ENCODE assay signal across 10 cellular contexts in genomic region chr2:127638361-127639110, GRCh38. TPM values are rescaled to one million over a fixed set of nuclear protein-coding genes. Genes with fewer than 3 reads are reported as not detected.
DNase-seq lines count a peak whose midpoint lies in the region; ATAC-seq, FAIRE-seq and TF ChIP-seq lines count a peak whose summit lies in the region.
"Had no signal": no experiment of that assay in that cellular context is flagged by ENCODE, and none has a peak within 500 bp of the region (broad histone marks: within the 10 kb centered on the region; RNA-seq: fewer than 3 reads in every experiment).

No MANE protein-coding gene starts in this region.

- WGBS in HepG2 (ENCODE audit: low lambda C conversion rate), result 37% methylated on average over 16 of the region's 23 CpGs
- WGBS in tibial nerve, 2 donors, result 55 to 65% methylated on average over 21 to 23 of the region's 23 CpGs
- 70 to 71% methylated on average over 23 of the region's 23 CpGs for WGBS in aorta, 2 donors

- H3K36me3 ChIP-seq in HepG2 (replicated peaks in 1 of 2; ENCODE audit: control insufficient read depth in 1 of 2, insufficient read depth in 2 of 2, low read length in 2 of 2) (no peaks in the 10 kb centered on the region), tibial nerve (peaks cover 0 to 23% (median 0%) of the 10 kb centered on the region in 3 donors), aorta (ENCODE audit: control insufficient read depth in 1 of 2, insufficient read depth in 2 of 2, low read length in 1 of 2) (no peaks in the 10 kb centered on the region)

- no peak for TF ChIP-seq EP300 in HepG2 (IDR thresholded peaks at IDR 0.05; ENCODE audit: low read depth in 2 of 2, low read length in 2 of 2)
- no peak for TF ChIP-seq EP300 in HepG2 (CRISPR knock-in tag; IDR thresholded peaks at IDR 0.05; ENCODE audit: borderline replicate concordance)
- TF ChIP-seq EP300 in tibial nerve (IDR thresholded peaks at IDR 0.05), result no peak

- CTCF ChIA-PET in MCF 10A (lab: Yijun Ruan, JAX) (interaction anchor here (0.6 to 1.3 kb wide), 3 partner anchors 11 to 47 kb away, joined by 3 to 7 read pairs (median 3); no protein-coding TSS in a partner anchor), HepG2 (lab: Yijun Ruan, JAX; ENCODE audit: low intra/inter-chr PET ratio, low total read pairs) (no interaction called here)

- TF ChIP-seq POLR2A in HepG2 (IDR thresholded peaks at IDR 0.05; ENCODE audit: insufficient read depth in 1 of 2, low read depth in 2 of 2, low read length in 2 of 2) (no peak), tibial nerve (IDR thresholded peaks at IDR 0.05) (peak in 1 of 2 donors; percentile 1)

- in situ Hi-C loops in HepG2 (cut with HindIII; ENCODE audit: extremely low pct_ligation_motif_present, low pct_unique_long_range_greater_than_20kb), result no loop called here

- H3K4me1 ChIP-seq in HepG2 (ENCODE audit: insufficient read depth, low read length), result peaks cover 48% of the 10 kb centered on the region
- peaks cover 0 to 70% (median 43%) of the 10 kb centered on the region in 4 donors for H3K4me1 ChIP-seq in tibial nerve
- no peaks in the 10 kb centered on the region for H3K4me1 ChIP-seq in aorta (ENCODE audit: control insufficient read depth in 1 of 2, insufficient read depth in 2 of 2, low read length in 2 of 2)

- H3K4me1 Mint-ChIP-seq in activated CD4-positive, alpha-beta T cell treated with anti-CD3 and anti-CD28 coated beads, Interleukin-2, amount 10 ng/mL, durations not matched to agents 24 days and 14 days, result peaks cover 21% of the 10 kb centered on the region
- no peaks in the 10 kb centered on the region for H3K4me1 Mint-ChIP-seq in MCF 10A (ENCODE audit: insufficient read depth, unreplicated experiment)

- DNase-seq in activated CD4-positive, alpha-beta T cell treated with anti-CD3 and anti-CD28 coated beads, Interleukin-2, amount 10 ng/mL, durations not matched to agents 24 days and 14 days, result no peak
- no peak for DNase-seq in activated CD4-positive, alpha-beta T cell treated with anti-CD3 and anti-CD28 coated beads, Interleukin-2, amount 50 U/mL, for 4 hours
- DNase-seq in MCF 10A (ENCODE audit: unreplicated experiment) (peak; percentile 59), HepG2 (ENCODE audit: low spot score) (no peak), tibial nerve (ENCODE audit: low spot score in 2 of 2) (no peak), posterior vena cava (ENCODE audit: low spot score) (no peak), aorta (no peak), SK-N-DZ (ENCODE audit: low spot score) (no peak)
- DNase-seq: NCI-H524 treated with DMSO at 0.1 percent for 48 hours had no signal

- no peak overlapping the region for H2AFZ ChIP-seq in HepG2 (ENCODE audit: low read length)

- H3K9ac ChIP-seq in HepG2 (ENCODE audit: insufficient read depth, low read depth, low read length), result no peak overlapping the region

- peak overlapping the region; percentile 25; the same call in 1 of the 2 replicates for H3K4me2 ChIP-seq in HepG2 (ENCODE audit: low read depth, low read length)

- no peaks in the 10 kb centered on the region for H3K9me3 ChIP-seq in HepG2 (ENCODE audit: low read length)
- H3K9me3 ChIP-seq in tibial nerve, result no peaks in the 10 kb centered on the region
- no peaks in the 10 kb centered on the region for H3K9me3 ChIP-seq in aorta (ENCODE audit: control insufficient read depth, low read length)

- intact Hi-C loops in activated CD4-positive, alpha-beta T cell treated with anti-CD3 and anti-CD28 coated beads, Interleukin-2, amount 10 ng/mL, durations not matched to agents 24 days and 14 days (cut with micrococcal nuclease), result no loop called here
- intact Hi-C loops in MCF 10A (cut with micrococcal nuclease) (no loop called here), HepG2 (cut with micrococcal nuclease; ENCODE audit: unreplicated experiment) (no loop called here), posterior vena cava (cut with DNase I) (no loop called here), aorta (cut with DNase I) (loop anchor here (5.0 to 10.0 kb wide), 2 partner anchors 111 to 114 kb away; partner anchors contain the start of gene IWS1 (in 2 of the 2))

- H4K20me1 ChIP-seq in HepG2 (ENCODE audit: insufficient read depth, low read length), result no peaks in the 10 kb centered on the region

- peak overlapping the region in 1 of 3 experiments; percentile 32; a peak in 1 of 6 replicates for H3K4me3 ChIP-seq in HepG2 (replicated peaks in 1 of 3; ENCODE audit: insufficient read depth in 1 of 3, low read depth in 2 of 3, low read length in 3 of 3)
- no peak overlapping the region for H3K4me3 ChIP-seq in tibial nerve
- H3K4me3 ChIP-seq in aorta (ENCODE audit: low read length in 2 of 2), result no peak overlapping the region

- H3K27ac Mint-ChIP-seq in activated CD4-positive, alpha-beta T cell treated with anti-CD3 and anti-CD28 coated beads, Interleukin-2, amount 10 ng/mL, durations not matched to agents 24 days and 14 days, result no peak overlapping the region
- peak overlapping the region; percentile 42 for H3K27ac Mint-ChIP-seq in MCF 10A (ENCODE audit: low read depth, unreplicated experiment)

- peak overlapping the region; percentile 63 for H3K4me3 Mint-ChIP-seq in activated CD4-positive, alpha-beta T cell treated with anti-CD3 and anti-CD28 coated beads, Interleukin-2, amount 10 ng/mL, durations not matched to agents 24 days and 14 days
- H3K4me3 Mint-ChIP-seq in MCF 10A (ENCODE audit: unreplicated experiment), result no peak overlapping the region

- no TSS peak for BruUV-seq in MCF 10A (replicated peaks; lab: Mats Ljungman, UMichigan)
- no TSS peak for BruUV-seq in HepG2 (replicated peaks; lab: Mats Ljungman, UMichigan)

- H3K36me3 Mint-ChIP-seq in activated CD4-positive, alpha-beta T cell treated with anti-CD3 and anti-CD28 coated beads, Interleukin-2, amount 10 ng/mL, durations not matched to agents 24 days and 14 days (ENCODE audit: low read depth), result peaks cover 1% of the 10 kb centered on the region
- no peaks in the 10 kb centered on the region for H3K36me3 Mint-ChIP-seq in MCF 10A (ENCODE audit: insufficient read depth, unreplicated experiment)

- ATAC-seq in HepG2 (no peak), aorta (ENCODE audit: low FRiP score) (no peak)

- TF ChIP-seq CTCF in MCF 10A (IDR thresholded peaks at IDR 0.05; ENCODE audit: unreplicated experiment) (no peak), HepG2 (CRISPR knock-in tag; IDR thresholded peaks at IDR 0.05) (no peak), tibial nerve (IDR thresholded peaks at IDR 0.05) (no peak)

- no peaks in the 10 kb centered on the region for H3K9me3 Mint-ChIP-seq in activated CD4-positive, alpha-beta T cell treated with anti-CD3 and anti-CD28 coated beads, Interleukin-2, amount 10 ng/mL, durations not matched to agents 24 days and 14 days
- H3K9me3 Mint-ChIP-seq in MCF 10A (ENCODE audit: unreplicated experiment), result no peaks in the 10 kb centered on the region

- no peaks in the 10 kb centered on the region for H3K27me3 Mint-ChIP-seq in activated CD4-positive, alpha-beta T cell treated with anti-CD3 and anti-CD28 coated beads, Interleukin-2, amount 10 ng/mL, durations not matched to agents 24 days and 14 days
- no peaks in the 10 kb centered on the region for H3K27me3 Mint-ChIP-seq in MCF 10A (ENCODE audit: insufficient read depth, unreplicated experiment)

- TF ChIP-seq RAD21 in HepG2 (CRISPR knock-in tag; IDR thresholded peaks at IDR 0.05), result no peak

- POLR2A ChIA-PET in MCF 10A (lab: Yijun Ruan, JAX) (no interaction called here), HepG2 (lab: Yijun Ruan, JAX) (no interaction called here)

- FAIRE-seq in HepG2 (lab: Jason Lieb, UNC), result no peak

- H3K27me3 ChIP-seq in HepG2 (ENCODE audit: control insufficient read depth in 1 of 2, insufficient read depth in 2 of 2, low read length in 2 of 2) (peaks cover 22 to 69% of the 10 kb centered on the region in 2 experiments), tibial nerve (no peaks in the 10 kb centered on the region), aorta (ENCODE audit: control insufficient read depth in 1 of 2, insufficient read depth in 2 of 2, low read length in 1 of 2) (no peaks in the 10 kb centered on the region)

- H3K27ac ChIP-seq in HepG2 (ENCODE audit: extremely low read length, insufficient read depth, low read length) (no peak overlapping the region), tibial nerve (peak overlapping the region; percentile 61 to 92 (median 80)), aorta (ENCODE audit: low read depth in 1 of 2, low read length in 2 of 2) (peak overlapping the region in 1 of 2 donors; percentile 79)

- no peaks in the 10 kb centered on the region for H3K79me2 ChIP-seq in HepG2 (ENCODE audit: insufficient read depth, low read length)

RNA-seq across cellular contexts. Expression of gene GPR17, which starts 7.4 kb away (rescaled TPM):
- total RNA-seq in activated CD4-positive, alpha-beta T cell treated with anti-CD3 and anti-CD28 coated beads, Interleukin-2, amount 10 ng/mL, durations not matched to agents 24 days and 14 days, result not detected in 2 replicates
- total RNA-seq in MCF 10A (2022), result not detected in 2 replicates
- not detected in 2 replicates for total RNA-seq in HepG2 (2016; rRNA removed; fragmentation: Illumina TruSeq; extraction: Trizol)
- total RNA-seq in HepG2 (2016; cell fraction: cytosol; rRNA removed; fragmentation: Illumina TruSeq; extraction: Trizol; ENCODE audit: low read depth), result not detected in 2 replicates
- total RNA-seq in HepG2 (2016; cell fraction: insoluble cytoplasmic fraction; rRNA removed; fragmentation: Illumina TruSeq; extraction: Trizol), result not detected in 2 replicates
- total RNA-seq in HepG2 (2016; cell fraction: membrane; rRNA removed; fragmentation: Illumina TruSeq; extraction: Trizol), result not detected in 2 replicates
- not detected in 2 replicates for total RNA-seq in HepG2 (2016; cell fraction: nucleus; rRNA removed; fragmentation: Illumina TruSeq; extraction: Trizol)
- not detected in 2 replicates for polyA plus RNA-seq in HepG2 (2011; rRNA removed)
- polyA plus RNA-seq in HepG2 (2011; cell fraction: cytosol; rRNA removed), result not detected in 2 replicates
- polyA plus RNA-seq in HepG2 (2011; cell fraction: nucleus; rRNA removed), result not detected in 2 replicates
- not detected in 2 replicates for polyA plus RNA-seq in HepG2 (2012)
- polyA plus RNA-seq in HepG2 (2016; cell fraction: cytosol; fragmentation: Illumina TruSeq; extraction: Trizol; ENCODE audit: low read depth), result not detected in 2 replicates
- polyA plus RNA-seq in HepG2 (2016; cell fraction: insoluble cytoplasmic fraction; fragmentation: Illumina TruSeq; extraction: Trizol; ENCODE audit: low read depth), result not detected in 2 replicates
- not detected in 2 replicates for polyA plus RNA-seq in HepG2 (2016; cell fraction: membrane; fragmentation: Illumina TruSeq; extraction: Trizol; ENCODE audit: low read depth)
- not detected in 2 replicates for polyA plus RNA-seq in HepG2 (2016; cell fraction: nucleus; fragmentation: Illumina TruSeq; extraction: Trizol; ENCODE audit: insufficient read depth, low read depth)
- polyA minus RNA-seq in HepG2 (2011; rRNA and poly(A)+ RNA removed; ENCODE audit: low replicate concordance), result 0.08 TPM in 1 of 2 replicates, not detected in the other
- not detected in 2 replicates for polyA minus RNA-seq in HepG2 (2011; cell fraction: cytosol; rRNA and poly(A)+ RNA removed)
- not detected in 2 replicates for polyA minus RNA-seq in HepG2 (2011; cell fraction: nucleus; rRNA and poly(A)+ RNA removed)
- total RNA-seq in tibial nerve, result 1 to 10 TPM; 1.1 to 1.6 (median 1.2) TPM
- under 1 TPM in 1 of 2 donors, not detected in 1; 0.10 TPM for total RNA-seq in posterior vena cava
- total RNA-seq in aorta, result under 1 TPM in 1 of 2 donors, not detected in 1; 0.16 TPM
- 1 to 10 TPM in 1 of 2 donors, under 1 TPM in 1; 0.63 to 3.7 TPM for polyA plus RNA-seq in aorta
- not detected in 2 replicates for polyA plus RNA-seq in SK-N-DZ (2014; cell fraction: cytosol; rRNA removed)
- not detected in 2 replicates for polyA plus RNA-seq in SK-N-DZ (2014; cell fraction: nucleus; rRNA removed)
- total RNA-seq: esophagus mucosa had no signal

RNA-seq across cellular contexts. Expression of gene LIMS2, which starts 36.8 kb away (rescaled TPM):
- 7.2 and 8.4 TPM in 2 replicates for total RNA-seq in activated CD4-positive, alpha-beta T cell treated with anti-CD3 and anti-CD28 coated beads, Interleukin-2, amount 10 ng/mL, durations not matched to agents 24 days and 14 days
- total RNA-seq in MCF 10A (2022), result not detected in 2 replicates
- 0.90 and 1.0 TPM in 2 replicates for total RNA-seq in HepG2 (2016; rRNA removed; fragmentation: Illumina TruSeq; extraction: Trizol)
- total RNA-seq in HepG2 (2016; cell fraction: cytosol; rRNA removed; fragmentation: Illumina TruSeq; extraction: Trizol; ENCODE audit: low read depth), result 1.9 and 3.6 TPM in 2 replicates
- 0.85 and 1.2 TPM in 2 replicates for total RNA-seq in HepG2 (2016; cell fraction: insoluble cytoplasmic fraction; rRNA removed; fragmentation: Illumina TruSeq; extraction: Trizol)
- 2.6 and 3.9 TPM in 2 replicates for total RNA-seq in HepG2 (2016; cell fraction: membrane; rRNA removed; fragmentation: Illumina TruSeq; extraction: Trizol)
- 0.56 and 0.81 TPM in 2 replicates for total RNA-seq in HepG2 (2016; cell fraction: nucleus; rRNA removed; fragmentation: Illumina TruSeq; extraction: Trizol)
- 1.9 and 2.0 TPM in 2 replicates for polyA plus RNA-seq in HepG2 (2011; rRNA removed)
- polyA plus RNA-seq in HepG2 (2011; cell fraction: cytosol; rRNA removed), result 2.1 and 3.1 TPM in 2 replicates
- 2.0 and 2.2 TPM in 2 replicates for polyA plus RNA-seq in HepG2 (2011; cell fraction: nucleus; rRNA removed)
- polyA plus RNA-seq in HepG2 (2012), result 2.1 and 3.9 TPM in 2 replicates
- polyA plus RNA-seq in HepG2 (2016; cell fraction: cytosol; fragmentation: Illumina TruSeq; extraction: Trizol; ENCODE audit: low read depth), result 8.9 and 10.7 TPM in 2 replicates
- polyA plus RNA-seq in HepG2 (2016; cell fraction: insoluble cytoplasmic fraction; fragmentation: Illumina TruSeq; extraction: Trizol; ENCODE audit: low read depth), result 2.4 and 3.4 TPM in 2 replicates
- polyA plus RNA-seq in HepG2 (2016; cell fraction: membrane; fragmentation: Illumina TruSeq; extraction: Trizol; ENCODE audit: low read depth), result 8.6 and 9.2 TPM in 2 replicates
- polyA plus RNA-seq in HepG2 (2016; cell fraction: nucleus; fragmentation: Illumina TruSeq; extraction: Trizol; ENCODE audit: insufficient read depth, low read depth), result 1.5 TPM in 2 replicates
- 0.07 and 4.5 TPM in 2 replicates for polyA minus RNA-seq in HepG2 (2011; rRNA and poly(A)+ RNA removed; ENCODE audit: low replicate concordance)
- 1.2 and 1.9 TPM in 2 replicates for polyA minus RNA-seq in HepG2 (2011; cell fraction: cytosol; rRNA and poly(A)+ RNA removed)
- 1.2 and 1.6 TPM in 2 replicates for polyA minus RNA-seq in HepG2 (2011; cell fraction: nucleus; rRNA and poly(A)+ RNA removed)
- 100 to 1,000 TPM in 2 of 4 donors, 10 to 100 TPM in 2; 86.1 to 111 (median 98.1) TPM for total RNA-seq in tibial nerve
- 100 to 1,000 TPM; 210 to 235 TPM for total RNA-seq in posterior vena cava
- total RNA-seq in aorta, result 100 to 1,000 TPM; 189 to 248 TPM
- polyA plus RNA-seq in aorta, result 1,000 to 10,000 TPM in 1 of 2 donors, 100 to 1,000 TPM in 1; 188 to 2,193 TPM
- 4.7 and 7.0 TPM in 2 replicates for polyA plus RNA-seq in SK-N-DZ (2014; cell fraction: cytosol; rRNA removed)
- 1.4 and 1.9 TPM in 2 replicates for polyA plus RNA-seq in SK-N-DZ (2014; cell fraction: nucleus; rRNA removed)

Comparison
In these comparisons a context has a peak if more than half of its experiments do, and no peak if none do; other contexts are left out.
1. intact Hi-C loops: an anchor here in aorta (5.0 to 10.0 kb wide); none called in activated CD4-positive, alpha-beta T cell treated with anti-CD3 and anti-CD28 coated beads, Interleukin-2, amount 10 ng/mL, durations not matched to agents 24 days and 14 days, MCF 10A, HepG2 and posterior vena cava.